Comparison of ENCODE assay signal across 11 cellular contexts in genomic region chr11:67347964-67348749, GRCh38. TPM values are rescaled to one million over a fixed set of nuclear protein-coding genes. Genes with fewer than 3 reads are reported as not detected.
DNase-seq lines count a peak whose midpoint lies in the region; ATAC-seq, FAIRE-seq and TF ChIP-seq lines count a peak whose summit lies in the region.
"Had no signal": no experiment of that assay in that cellular context is flagged by ENCODE, and none has a peak within 500 bp of the region (broad histone marks: within the 10 kb centered on the region; RNA-seq: fewer than 3 reads in every experiment).

No MANE protein-coding gene starts in this region.

- no peaks in the 10 kb centered on the region for H3K27me3 ChIP-seq in small intestine (ENCODE audit: control insufficient read depth in 2 of 2, insufficient read depth in 2 of 2, low read length in 2 of 2)

- no peaks in the 10 kb centered on the region for H3K36me3 ChIP-seq in small intestine (ENCODE audit: control insufficient read depth in 2 of 2, insufficient read depth in 2 of 2, low read length in 2 of 2)

- H3K4me3 ChIP-seq in small intestine (ENCODE audit: low read depth in 1 of 2, low read length in 2 of 2) = no peak overlapping the region

- POLR2A ChIA-PET in activated B cell treated with CpG ODN at 0.5 μM for 24 hours (lab: Charles Lee) = interaction anchor here (0.8 to 26.3 kb wide), 4 partner anchors 29 to 80 kb away, joined by 3 to 1307 read pairs (median 42); partner anchors contain the start of genes CLCF1 and GRK2

- WGBS in small intestine, 3 donors = 61 to 69% (median 63%) methylated on average over 11 of the region's 11 CpGs

- peak overlapping the region in 1 of 2 donors; percentile 73 for H3K27ac ChIP-seq in small intestine (ENCODE audit: low read depth in 1 of 2, low read length in 1 of 2)

- FAIRE-seq in small intestine (lab: Jason Lieb, UNC) = no peak
- FAIRE-seq: A204.1 had no signal

- no peak for DNase-seq in activated T-cell treated with anti-CD3 and anti-CD28 coated beads, Interleukin-2, amount 50 U/mL, for 24 hours
- no peak for DNase-seq in activated T-cell treated with anti-CD3 and anti-CD28 coated beads, Interleukin-2, amount 50 U/mL, for 48 hours
- no peak for DNase-seq in activated B cell treated with CpG ODN at 0.5 μM for 24 hours
- peak; percentile 53 for DNase-seq in small intestine
- no peak for DNase-seq in central memory CD4-positive, alpha-beta T cell
- no peak for DNase-seq in T-helper 2 cell
- DNase-seq: activated effector memory CD4-positive, alpha-beta T cell treated with Interleukin-2 at 50 U/mL for 16 hours; stimulated activated naive CD4-positive, alpha-beta T cell treated with Interleukin-2 at 50 U/mL for 16 hours had no signal

- intact Hi-C loops in activated B cell treated with CpG ODN at 0.5 μM for 24 hours (cut with micrococcal nuclease) = no loop called here

- H3K27ac Mint-ChIP-seq in activated T-cell treated with anti-CD3 and anti-CD28 coated beads, Interleukin-2, amount 50 U/mL, for 24 hours = peak overlapping the region; percentile 7
- peak overlapping the region; percentile 89 for H3K27ac Mint-ChIP-seq in activated B cell treated with CpG ODN at 0.5 μM for 24 hours

- ATAC-seq in activated B cell treated with CpG ODN at 0.5 μM for 24 hours (ENCODE audit: low read depth) = no peak
- ATAC-seq: HCT116 had no signal

- peaks cover 76% of the 10 kb centered on the region for H3K4me1 Mint-ChIP-seq in activated T-cell treated with anti-CD3 and anti-CD28 coated beads, Interleukin-2, amount 50 U/mL, for 24 hours (ENCODE audit: low read depth)
- peaks cover 79% of the 10 kb centered on the region for H3K4me1 Mint-ChIP-seq in activated B cell treated with CpG ODN at 0.5 μM for 24 hours

- no peaks in the 10 kb centered on the region for H3K27me3 Mint-ChIP-seq in activated T-cell treated with anti-CD3 and anti-CD28 coated beads, Interleukin-2, amount 50 U/mL, for 24 hours
- no peaks in the 10 kb centered on the region for H3K27me3 Mint-ChIP-seq in activated B cell treated with CpG ODN at 0.5 μM for 24 hours

- no peaks in the 10 kb centered on the region for H3K9me3 ChIP-seq in small intestine (ENCODE audit: control insufficient read depth, low read depth)

- peaks cover 0 to 6% of the 10 kb centered on the region in 2 donors for H3K4me1 ChIP-seq in small intestine (ENCODE audit: control insufficient read depth in 2 of 2, insufficient read depth in 1 of 2, low read depth in 1 of 2, low read length in 1 of 2)

- TF ChIP-seq CTCF in activated B cell treated with CpG ODN at 0.5 μM for 24 hours (IDR thresholded peaks at IDR 0.05) = no peak

- no peak overlapping the region for H3K4me3 Mint-ChIP-seq in activated T-cell treated with anti-CD3 and anti-CD28 coated beads, Interleukin-2, amount 50 U/mL, for 24 hours
- H3K4me3 Mint-ChIP-seq in activated B cell treated with CpG ODN at 0.5 μM for 24 hours = no peak overlapping the region

- H3K36me3 Mint-ChIP-seq in activated T-cell treated with anti-CD3 and anti-CD28 coated beads, Interleukin-2, amount 50 U/mL, for 24 hours (ENCODE audit: low read depth) = peaks cover 2% of the 10 kb centered on the region
- peaks cover 10% of the 10 kb centered on the region for H3K36me3 Mint-ChIP-seq in activated B cell treated with CpG ODN at 0.5 μM for 24 hours (ENCODE audit: low read depth)

- CTCF ChIA-PET in activated B cell treated with CpG ODN at 0.5 μM for 24 hours (lab: Charles Lee) = interaction anchor here (0.7 to 10.1 kb wide), 6 partner anchors 7 to 252 kb away, joined by 3 to 735 read pairs (median 44); partner anchors contain the start of genes CLCF1 and POLD4

- no peaks in the 10 kb centered on the region for H3K9me3 Mint-ChIP-seq in activated T-cell treated with anti-CD3 and anti-CD28 coated beads, Interleukin-2, amount 50 U/mL, for 24 hours
- no peaks in the 10 kb centered on the region for H3K9me3 Mint-ChIP-seq in activated B cell treated with CpG ODN at 0.5 μM for 24 hours

RNA-seq across cellular contexts. Expression of gene POLD4, which starts 5.2 kb away (rescaled TPM):
- 166 and 169 TPM in 2 replicates for total RNA-seq in activated B cell treated with CpG ODN at 0.5 μM for 24 hours
- 100 to 1,000 TPM; 153 to 492 (median 467) TPM for polyA plus RNA-seq in small intestine

RNA-seq across cellular contexts. Expression of gene CLCF1, which starts 25.2 kb away (rescaled TPM):
- 28.2 and 30.7 TPM in 2 replicates for total RNA-seq in activated B cell treated with CpG ODN at 0.5 μM for 24 hours
- polyA plus RNA-seq in small intestine = 1 to 10 TPM in 2 of 3 donors, not detected in 1; 1.4 to 3.0 TPM
- polyA plus RNA-seq: neural cell had no signal

RNA-seq across cellular contexts. Expression of gene RAD9A, which starts 43.6 kb away (rescaled TPM):
- 30.4 and 35.2 TPM in 2 replicates for total RNA-seq in activated B cell treated with CpG ODN at 0.5 μM for 24 hours
- 10 to 100 TPM; 19.5 to 88.3 (median 58.6) TPM for polyA plus RNA-seq in small intestine

RNA-seq across cellular contexts. Expression of gene SSH3, which starts 44.8 kb away (rescaled TPM):
- 5.1 and 7.7 TPM in 2 replicates for total RNA-seq in activated B cell treated with CpG ODN at 0.5 μM for 24 hours
- polyA plus RNA-seq in small intestine = 10 to 100 TPM; 27.5 to 55.2 (median 29.7) TPM

RNA-seq across cellular contexts. Expression of gene PPP1CA, which starts 53.5 kb away (rescaled TPM):
- 349 and 354 TPM in 2 replicates for total RNA-seq in activated B cell treated with CpG ODN at 0.5 μM for 24 hours
- polyA plus RNA-seq in small intestine = 100 to 1,000 TPM; 165 to 211 (median 210) TPM
